30 cellular contexts compared by ENCODE assay signal in the genomic region with DNA sequence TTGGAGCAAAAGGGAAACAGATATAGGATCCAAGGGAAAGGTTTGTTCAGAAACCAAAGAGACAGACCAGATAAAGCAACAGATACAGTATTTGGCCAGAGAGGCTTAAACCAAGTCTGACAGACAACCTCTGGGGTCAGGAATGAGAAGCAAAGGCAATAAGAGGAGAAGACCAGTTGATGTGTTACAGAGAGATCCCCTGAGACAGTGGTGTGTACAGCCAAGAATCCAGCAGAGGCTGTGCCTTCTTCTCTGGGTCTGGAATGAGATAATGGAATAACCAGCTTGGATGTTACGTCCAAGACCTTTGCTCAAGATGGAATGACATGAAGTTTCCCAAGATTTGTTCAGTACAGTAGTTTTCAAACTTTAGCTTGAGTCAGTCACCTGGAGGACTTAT.
"Had no signal": no experiment of that assay in that cellular context is flagged by ENCODE, and none has a peak within 500 bp of the region (broad histone marks: within the 10 kb centered on the region; RNA-seq: fewer than 3 reads in every experiment).

No MANE protein-coding gene starts in this region.

- H3K4me3 Mint-ChIP-seq: naive thymus-derived CD4-positive, alpha-beta T cell; natural killer cell; nephron; neural progenitor cell; stimulated activated effector memory CD8-positive, alpha-beta T cell treated with anti-CD3 and anti-CD28 coated beads, Interleukin-12 subunit alpha, Interleukin-12 subunit beta, amount 100 ng/mL, for 72 hours; stimulated activated naive B cell treated with anti-CD40 and anti-IgM and Interleukin-4, amounts not matched to agents 10 μg/mL and 1 μg/mL and 100 μg/mL, for 72 hours; stimulated activated naive CD8-positive, alpha-beta T cell treated with anti-CD3 and anti-CD28 coated beads, Interleukin-15, Interleukin-2, amounts not matched to agents 100 ng/mL and 50 ng/mL, for 24 hours had no signal

- ATAC-seq: naive thymus-derived CD4-positive, alpha-beta T cell; natural killer cell; psoas muscle; right cardiac atrium; stimulated activated effector memory CD8-positive, alpha-beta T cell treated with anti-CD3 and anti-CD28 coated beads, Interleukin-12 subunit alpha, Interleukin-12 subunit beta, amount 100 ng/mL, for 72 hours; stimulated activated naive B cell treated with anti-CD40 and anti-IgM and Interleukin-4, amounts not matched to agents 10 μg/mL and 1 μg/mL and 100 μg/mL, for 72 hours had no signal

- H3K4me2 ChIP-seq: neural progenitor cell had no signal

- H3K27ac Mint-ChIP-seq: naive thymus-derived CD4-positive, alpha-beta T cell; natural killer cell; neural progenitor cell; progenitor cell of endocrine pancreas; stimulated activated effector memory CD8-positive, alpha-beta T cell treated with anti-CD3 and anti-CD28 coated beads, Interleukin-12 subunit alpha, Interleukin-12 subunit beta, amount 100 ng/mL, for 72 hours; stimulated activated naive B cell treated with anti-CD40 and anti-IgM and Interleukin-4, amounts not matched to agents 10 μg/mL and 1 μg/mL and 100 μg/mL, for 72 hours; stimulated activated naive CD8-positive, alpha-beta T cell treated with anti-CD3 and anti-CD28 coated beads, Interleukin-15, Interleukin-2, amounts not matched to agents 100 ng/mL and 50 ng/mL, for 24 hours had no signal

- H3K9ac ChIP-seq: neural progenitor cell, parathyroid adenoma had no signal

- H3K27me3 ChIP-seq: neural progenitor cell, ovary, sigmoid colon, stomach, suprapubic skin, testis, tibial nerve, upper lobe of left lung, vagina had no signal

- H2AFZ ChIP-seq: neural progenitor cell, parathyroid adenoma had no signal

- H3K9me3 Mint-ChIP-seq: neural progenitor cell had no signal

- FAIRE-seq: small intestine, urothelium cell line had no signal

- H3K4me1 ChIP-seq: neural progenitor cell, parathyroid adenoma, psoas muscle, sigmoid colon, stomach, suprapubic skin, testis, tibial nerve, upper lobe of left lung, vagina had no signal

- H3K79me2 ChIP-seq: parathyroid adenoma had no signal

- H3K4me3 ChIP-seq: neural progenitor cell, ovary, psoas muscle, sigmoid colon, stomach, suprapubic skin, testis, tibial nerve, upper lobe of left lung, vagina had no signal

- H3K9me3 ChIP-seq: ovary, sigmoid colon, stomach, suprapubic skin, testis, upper lobe of left lung, vagina had no signal

- H3K27ac ChIP-seq: neural progenitor cell, ovary, parathyroid adenoma, psoas muscle, sigmoid colon, stomach, suprapubic skin, testis, tibial nerve, upper lobe of left lung, vagina had no signal

- DNase-seq: naive thymus-derived CD4-positive, alpha-beta T cell; natural killer cell; occipital lobe; ovary; posterior cingulate gyrus; psoas muscle; right cardiac atrium; sigmoid colon; small intestine; stimulated activated CD4-positive, alpha-beta T cell treated with anti-CD3 and anti-CD28 coated beads, Interleukin-15, amount 100 ng/mL, for 24 hours; stimulated activated CD4-positive, alpha-beta T cell treated with anti-CD3 and anti-CD28 coated beads, Interleukin-2, amount 100 ng/mL, for 24 hours; stimulated activated CD4-positive, alpha-beta T cell treated with anti-CD3 and anti-CD28 coated beads, Interleukin-2, amount 100 ng/mL, for 48 hours; stimulated activated CD4-positive, alpha-beta T cell treated with anti-CD3 and anti-CD28 coated beads, Interleukin-4, amount 100 ng/mL, for 24 hours; stimulated activated naive B cell treated with anti-CD40 and anti-IgM and Interleukin-4, amounts not matched to agents 10 μg/mL and 1 μg/mL and 100 μg/mL, for 72 hours; stimulated activated naive CD4-positive, alpha-beta T cell treated with Interleukin-2 at 50 U/mL for 16 hours; stomach; substantia nigra; testis; trophoblast cell; upper lobe of left lung had no signal

- H3K4me1 Mint-ChIP-seq: naive thymus-derived CD4-positive, alpha-beta T cell; natural killer cell; neural progenitor cell; stimulated activated effector memory CD8-positive, alpha-beta T cell treated with anti-CD3 and anti-CD28 coated beads, Interleukin-12 subunit alpha, Interleukin-12 subunit beta, amount 100 ng/mL, for 72 hours; stimulated activated naive B cell treated with anti-CD40 and anti-IgM and Interleukin-4, amounts not matched to agents 10 μg/mL and 1 μg/mL and 100 μg/mL, for 72 hours had no signal

- H3K36me3 Mint-ChIP-seq: natural killer cell; neural progenitor cell; stimulated activated effector memory CD8-positive, alpha-beta T cell treated with anti-CD3 and anti-CD28 coated beads, Interleukin-12 subunit alpha, Interleukin-12 subunit beta, amount 100 ng/mL, for 72 hours had no signal

- H3K36me3 ChIP-seq: neural progenitor cell, ovary, sigmoid colon, stomach, suprapubic skin, tibial nerve, upper lobe of left lung, vagina had no signal

- H3K27me3 Mint-ChIP-seq: progenitor cell of endocrine pancreas had no signal
